Comparison of ENCODE assay signal across 8 cellular contexts in the genomic region with DNA sequence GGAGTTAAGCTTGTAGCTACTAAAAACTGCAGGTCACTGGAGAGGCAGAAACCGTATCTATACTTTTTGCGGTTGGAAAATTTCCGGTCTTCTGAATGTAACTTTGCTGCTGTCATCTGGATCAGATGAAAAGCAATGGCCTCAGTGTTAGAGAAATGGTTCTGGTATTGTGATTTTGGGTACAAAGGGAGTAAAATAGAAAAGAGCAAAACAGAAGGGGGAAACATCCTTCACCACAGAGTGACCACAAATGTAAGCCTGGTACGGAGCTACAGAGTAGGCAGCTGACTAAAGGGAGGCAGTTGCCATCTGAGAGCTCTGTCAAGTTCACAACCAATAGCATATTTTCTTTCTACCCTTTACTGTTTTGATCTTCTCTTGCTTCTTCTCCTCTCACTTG. TPM values are rescaled to one million over a fixed set of nuclear protein-coding genes. Genes with fewer than 3 reads are reported as not detected.
A peak's percentile ranks its signal among the peaks of the same experiment; 100 is the strongest.
DNase-seq lines count a peak whose midpoint lies in the region; ATAC-seq and TF ChIP-seq lines count a peak whose summit lies in the region.

No MANE protein-coding gene starts in this region.

- H2AFZ ChIP-seq in Karpas-422 (ENCODE audit: low read length) = no peak overlapping the region

- H3K36me3 ChIP-seq in Karpas-422 (ENCODE audit: insufficient read depth, low read length) = no peaks in the 10 kb centered on the region

- H3K9ac ChIP-seq in Karpas-422 (ENCODE audit: low read length) = no peak overlapping the region

- H3K9me2 ChIP-seq in Karpas-422 (replicated peaks; ENCODE audit: insufficient read depth, low read length) = no peaks in the 10 kb centered on the region

- no peaks in the 10 kb centered on the region for H3K9me3 ChIP-seq in Karpas-422 (ENCODE audit: low read length)

- DNase-seq in GM13977 (ENCODE audit: low spot score) (peak; percentile 34), KBM-7 (peak; percentile 90), LoVo (ENCODE audit: low spot score) (no peak), amygdala (lab: John Stamatoyannopoulos, UW) (no peak), Karpas-422 (no peak), dorsolateral prefrontal cortex (no peak)
- DNase-seq in central memory CD4-positive, alpha-beta T cell = peak; percentile 69

- H3K27ac ChIP-seq in Karpas-422 (ENCODE audit: low read length) (no peak overlapping the region), dorsolateral prefrontal cortex (no peak overlapping the region)

- H3K4me2 ChIP-seq in Karpas-422 (ENCODE audit: low read depth, low read length, poor library complexity, severe bottlenecking) = no peak overlapping the region

- H3K27me3 ChIP-seq in Karpas-422 (ENCODE audit: low read length) = no peaks in the 10 kb centered on the region
- peaks cover 0 to 4% (median 0%) of the 10 kb centered on the region in 45 donors for H3K27me3 ChIP-seq in dorsolateral prefrontal cortex

- no peaks in the 10 kb centered on the region for H3K79me2 ChIP-seq in Karpas-422 (ENCODE audit: low read length)

- in situ Hi-C loops in GM13977 (cut with MboI; ENCODE audit: low pct_unique_long_range_greater_than_20kb, low sequenced_read_pairs, unreplicated experiment) (no loop called here), KBM-7 (cut with MboI; ENCODE audit: low pct_unique_long_range_greater_than_20kb, low sequenced_read_pairs) (no loop called here)

- no peak for TF ChIP-seq CTCF in GM13977 (IDR thresholded peaks at IDR 0.05; ENCODE audit: extremely low read depth, insufficient read depth, missing control alignments)
- no peak for TF ChIP-seq CTCF in dorsolateral prefrontal cortex (IDR thresholded peaks at IDR 0.05 in 54 of 56, conservative IDR thresholded peaks at IDR 0.05 in 2 of 56; ENCODE audit: low read depth in 1 of 56, partially characterized antibody in 56 of 56)

- H3K4me3 ChIP-seq in Karpas-422 (ENCODE audit: low read length) (no peak overlapping the region), dorsolateral prefrontal cortex (no peak overlapping the region)

- H4K20me1 ChIP-seq in Karpas-422 (ENCODE audit: insufficient read depth, low read depth, low read length) = no peaks in the 10 kb centered on the region

- ATAC-seq in GM21529 (IDR thresholded peaks at IDR 0.05; ENCODE audit: unreplicated experiment) = peak; percentile 81

- H3K4me1 ChIP-seq in Karpas-422 (ENCODE audit: low read length) = no peaks in the 10 kb centered on the region

- intact Hi-C loops in dorsolateral prefrontal cortex (cut with DNase I) = no loop called here

RNA-seq across cellular contexts. Expression of gene CD96, which starts 5.6 kb away (rescaled TPM):
- not detected in 2 replicates for total RNA-seq in Karpas-422 (2014; rRNA removed; shearing (Covaris generic); ENCODE audit: low replicate concordance)
- total RNA-seq in dorsolateral prefrontal cortex = 1 to 10 TPM in 15 of 120 experiments, under 1 TPM in 46, not detected in 59; 0.10 to 2.6 (median 0.60) TPM

RNA-seq across cellular contexts. Expression of gene ZBED2, which starts 47.5 kb away (rescaled TPM):
- total RNA-seq in Karpas-422 (2014; rRNA removed; shearing (Covaris generic); ENCODE audit: low replicate concordance) = not detected in 2 replicates
- under 1 TPM in 1 of 120 experiments, not detected in 119; 0.20 TPM for total RNA-seq in dorsolateral prefrontal cortex

Comparison
In these comparisons a context has a peak if more than half of its experiments do, and no peak if none do; other contexts are left out.
1. DNase-seq: peak in GM13977 (single experiment), KBM-7 (single experiment) and central memory CD4-positive, alpha-beta T cell (single experiment); none in LoVo (single experiment), amygdala (0 of 56), Karpas-422 (single experiment) and dorsolateral prefrontal cortex (0 of 10).